ENCODE assay signal across 43 cellular contexts in the genomic region with DNA sequence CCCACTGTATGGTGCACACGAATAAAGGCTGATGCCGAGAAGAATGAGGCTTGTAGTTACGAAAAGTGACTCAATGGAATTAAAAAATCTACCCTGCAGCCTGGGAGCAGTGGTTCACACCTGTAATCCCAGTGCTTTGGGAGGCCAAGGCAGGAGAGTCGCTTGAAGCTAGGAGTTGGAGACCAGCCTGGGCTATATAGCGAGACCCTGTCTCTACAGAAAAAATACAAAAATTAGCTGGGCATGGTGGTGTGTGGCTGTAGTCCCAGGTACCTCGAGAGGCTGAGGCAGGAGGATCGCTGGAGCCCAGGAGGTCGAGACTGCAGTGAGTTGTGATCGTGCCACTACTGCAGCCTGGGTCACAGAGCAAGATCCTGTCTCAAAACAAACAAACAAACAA. TPM values are rescaled to one million over a fixed set of nuclear protein-coding genes. Genes with fewer than 3 reads are reported as not detected.
"Had no signal": no experiment of that assay in that cellular context is flagged by ENCODE, and none has a peak within 500 bp of the region (broad histone marks: within the 10 kb centered on the region; RNA-seq: fewer than 3 reads in every experiment).

No MANE protein-coding gene starts in this region.

- H3K4me3 Mint-ChIP-seq: activated naive CD4-positive, alpha-beta T cell treated with anti-CD3 and anti-CD28 coated beads for 36 hours; activated naive CD4-positive, alpha-beta T cell treated with anti-CD3 and anti-CD28 coated beads, Interleukin-2, amount 10 ng/mL, durations not matched to agents 7 days and 5 days; activated naive CD4-positive, alpha-beta T cell treated with anti-CD3 and anti-CD28 coated beads, Interleukin-2, amount 50 U/mL, for 24 hours; activated naive CD8-positive, alpha-beta T cell; activated naive CD8-positive, alpha-beta T cell treated with anti-CD3 and anti-CD28 coated beads for 36 hours; activated naive CD8-positive, alpha-beta T cell treated with anti-CD3 and anti-CD28 coated beads, Interleukin-2, amount 10 ng/mL, durations not matched to agents 7 days and 5 days; activated naive CD8-positive, alpha-beta T cell treated with anti-CD3 and anti-CD28 coated beads, Interleukin-2, amount 50 U/mL, for 24 hours; activated T-cell treated with anti-CD3 and anti-CD28 coated beads, Interleukin-2, amount 50 U/mL, for 24 hours; activated T-cell treated with anti-CD3 and anti-CD28 coated beads, Interleukin-2, amount 50 U/mL, for 4 hours; activated T-cell treated with anti-CD3 and anti-CD28 coated beads, Interleukin-2, amount 50 U/mL, for 72 hours; activated T-helper 1 cell treated with anti-CD3 and anti-CD28 coated beads, Interleukin-12 subunit alpha, Interleukin-12 subunit beta, Interleukin-2, Interleukin-4 antibody, amounts not matched to agents 30 ng/mL and 10 ng/mL and 1 ng/mL, durations not matched to agents 14 hours and 24 hours and 36 hours; activated T-helper 17 cell treated with anti-CD3 and anti-CD28 coated beads, Interleukin-2, amount 50 U/mL, for 72 hours; brain; central memory CD8-positive, alpha-beta T cell had no signal

- H3K27me3 Mint-ChIP-seq: activated naive CD4-positive, alpha-beta T cell treated with anti-CD3 and anti-CD28 coated beads, Interleukin-2, amount 10 ng/mL, durations not matched to agents 7 days and 5 days; activated naive CD4-positive, alpha-beta T cell treated with anti-CD3 and anti-CD28 coated beads, Interleukin-2, amount 50 U/mL, for 24 hours; activated naive CD8-positive, alpha-beta T cell; activated naive CD8-positive, alpha-beta T cell treated with anti-CD3 and anti-CD28 coated beads for 36 hours; activated naive CD8-positive, alpha-beta T cell treated with anti-CD3 and anti-CD28 coated beads, Interleukin-2, amount 10 ng/mL, durations not matched to agents 7 days and 5 days; activated naive CD8-positive, alpha-beta T cell treated with anti-CD3 and anti-CD28 coated beads, Interleukin-2, amount 50 U/mL, for 24 hours; activated T-helper 17 cell treated with anti-CD3 and anti-CD28 coated beads, Interleukin-2, amount 50 U/mL, for 72 hours; central memory CD8-positive, alpha-beta T cell had no signal

- H3K9me3 Mint-ChIP-seq: activated naive CD4-positive, alpha-beta T cell treated with anti-CD3 and anti-CD28 coated beads for 36 hours; activated naive CD4-positive, alpha-beta T cell treated with anti-CD3 and anti-CD28 coated beads, Interleukin-2, amount 10 ng/mL, durations not matched to agents 7 days and 5 days; activated naive CD4-positive, alpha-beta T cell treated with anti-CD3 and anti-CD28 coated beads, Interleukin-2, amount 50 U/mL, for 24 hours; activated naive CD4-positive, alpha-beta T cell treated with anti-CD3 and anti-CD28 coated beads, Interleukin-2, amount 50 U/mL, for 72 hours; activated naive CD8-positive, alpha-beta T cell treated with anti-CD3 and anti-CD28 coated beads for 36 hours; activated naive CD8-positive, alpha-beta T cell treated with anti-CD3 and anti-CD28 coated beads, Interleukin-2, amount 10 ng/mL, durations not matched to agents 7 days and 5 days; activated naive CD8-positive, alpha-beta T cell treated with anti-CD3 and anti-CD28 coated beads, Interleukin-2, amount 50 U/mL, for 24 hours; activated T-cell treated with anti-CD3 and anti-CD28 coated beads, Interleukin-2, amount 50 U/mL, for 24 hours; activated T-cell treated with anti-CD3 and anti-CD28 coated beads, Interleukin-2, amount 50 U/mL, for 4 hours; activated T-cell treated with anti-CD3 and anti-CD28 coated beads, Interleukin-2, amount 50 U/mL, for 72 hours; activated T-helper 1 cell treated with anti-CD3 and anti-CD28 coated beads, Interleukin-12 subunit alpha, Interleukin-12 subunit beta, Interleukin-2, Interleukin-4 antibody, amounts not matched to agents 30 ng/mL and 10 ng/mL and 1 ng/mL, durations not matched to agents 14 hours and 24 hours and 36 hours; activated T-helper 17 cell treated with anti-CD3 and anti-CD28 coated beads, Interleukin-2, amount 50 U/mL, for 72 hours; activated T-helper 2 cell treated with anti-CD3 and anti-CD28 coated beads, Interferon-gamma antibody, Interleukin-2, Interleukin-4, amounts not matched to agents 10 μg/mL and 5 μg/mL and 100 μg/mL, durations not matched to agents 14 hours and 24 hours and 36 hours; central memory CD8-positive, alpha-beta T cell had no signal

- H3K4me3 ChIP-seq: adrenal gland, ascending aorta, body of pancreas, breast epithelium, cardiac muscle cell had no signal

- H3K36me3 Mint-ChIP-seq: activated naive CD4-positive, alpha-beta T cell treated with anti-CD3 and anti-CD28 coated beads, Interleukin-2, amount 10 ng/mL, durations not matched to agents 7 days and 5 days; activated naive CD4-positive, alpha-beta T cell treated with anti-CD3 and anti-CD28 coated beads, Interleukin-2, amount 50 U/mL, for 24 hours; activated naive CD4-positive, alpha-beta T cell treated with anti-CD3 and anti-CD28 coated beads, Interleukin-2, amount 50 U/mL, for 72 hours; activated naive CD8-positive, alpha-beta T cell; activated naive CD8-positive, alpha-beta T cell treated with anti-CD3 and anti-CD28 coated beads for 36 hours; activated naive CD8-positive, alpha-beta T cell treated with anti-CD3 and anti-CD28 coated beads, Interleukin-2, amount 10 ng/mL, durations not matched to agents 7 days and 5 days; brain had no signal

- DNase-seq: activated effector memory CD4-positive, alpha-beta T cell treated with anti-CD3 and anti-CD28 coated beads, Interleukin-2, amount 50 U/mL, for 16 hours; activated effector memory CD4-positive, alpha-beta T cell treated with Interleukin-2 at 50 U/mL for 16 hours; activated gamma-delta T cell; activated gamma-delta T cell treated with Interleukin-2 at 50 U/mL for 16 hours; activated naive CD4-positive, alpha-beta T cell; activated naive CD4-positive, alpha-beta T cell treated with anti-CD3 and anti-CD28 coated beads for 36 hours; activated naive CD4-positive, alpha-beta T cell treated with anti-CD3 and anti-CD28 coated beads, Interleukin-2, amount 10 ng/mL, durations not matched to agents 7 days and 5 days; activated naive CD4-positive, alpha-beta T cell treated with anti-CD3 and anti-CD28 coated beads, Interleukin-2, amount 50 U/mL, for 16 hours; activated naive CD4-positive, alpha-beta T cell treated with Interleukin-2 at 50 U/mL for 16 hours; activated naive CD8-positive, alpha-beta T cell treated with anti-CD3 and anti-CD28 coated beads for 36 hours; activated naive CD8-positive, alpha-beta T cell treated with anti-CD3 and anti-CD28 coated beads, Interleukin-2, amount 10 ng/mL, durations not matched to agents 7 days and 5 days; activated naive CD8-positive, alpha-beta T cell treated with anti-CD3 and anti-CD28 coated beads, Interleukin-2, amount 50 U/mL, for 24 hours; activated T-cell treated with anti-CD3 and anti-CD28 coated beads for 4 hours; activated T-cell treated with anti-CD3 and anti-CD28 coated beads, Interleukin-2, amount 50 U/mL, for 1 hour; activated T-cell treated with anti-CD3 and anti-CD28 coated beads, Interleukin-2, amount 50 U/mL, for 24 hours; activated T-cell treated with anti-CD3 and anti-CD28 coated beads, Interleukin-2, amount 50 U/mL, for 4 hours; activated T-cell treated with anti-CD3 and anti-CD28 coated beads, Interleukin-2, amount 50 U/mL, for 48 hours; activated T-cell treated with anti-CD3 and anti-CD28 coated beads, Interleukin-2, amount 50 U/mL, for 72 hours; amniotic stem cell; amygdala; anterior cingulate cortex; brain microvascular endothelial cell; caudate nucleus; central memory CD4-positive, alpha-beta T cell; cerebellar nuclear complex had no signal

- ATAC-seq: activated naive CD4-positive, alpha-beta T cell treated with anti-CD3 and anti-CD28 coated beads, Interleukin-2, amount 50 U/mL, for 72 hours; activated naive CD8-positive, alpha-beta T cell treated with anti-CD3 and anti-CD28 coated beads, Interleukin-2, amount 50 U/mL, for 24 hours; activated T-cell treated with anti-CD3 and anti-CD28 coated beads, Interleukin-2, amount 50 U/mL, for 4 hours; activated T-cell treated with anti-CD3 and anti-CD28 coated beads, Interleukin-2, amount 50 U/mL, for 72 hours; activated T-helper 17 cell treated with anti-CD3 and anti-CD28 coated beads, Interleukin-2, amount 50 U/mL, for 72 hours; body of pancreas had no signal

- H3K27ac Mint-ChIP-seq: activated naive CD4-positive, alpha-beta T cell treated with anti-CD3 and anti-CD28 coated beads for 36 hours; activated naive CD4-positive, alpha-beta T cell treated with anti-CD3 and anti-CD28 coated beads, Interleukin-2, amount 10 ng/mL, durations not matched to agents 7 days and 5 days; activated naive CD4-positive, alpha-beta T cell treated with anti-CD3 and anti-CD28 coated beads, Interleukin-2, amount 50 U/mL, for 72 hours; activated naive CD8-positive, alpha-beta T cell; activated naive CD8-positive, alpha-beta T cell treated with anti-CD3 and anti-CD28 coated beads for 36 hours; activated naive CD8-positive, alpha-beta T cell treated with anti-CD3 and anti-CD28 coated beads, Interleukin-2, amount 10 ng/mL, durations not matched to agents 7 days and 5 days; activated naive CD8-positive, alpha-beta T cell treated with anti-CD3 and anti-CD28 coated beads, Interleukin-2, amount 50 U/mL, for 24 hours; activated T-cell treated with anti-CD3 and anti-CD28 coated beads, Interleukin-2, amount 50 U/mL, for 24 hours; activated T-cell treated with anti-CD3 and anti-CD28 coated beads, Interleukin-2, amount 50 U/mL, for 72 hours; activated T-helper 1 cell treated with anti-CD3 and anti-CD28 coated beads, Interleukin-12 subunit alpha, Interleukin-12 subunit beta, Interleukin-2, Interleukin-4 antibody, amounts not matched to agents 30 ng/mL and 10 ng/mL and 1 ng/mL, durations not matched to agents 14 hours and 24 hours and 36 hours; activated T-helper 17 cell treated with anti-CD3 and anti-CD28 coated beads, Interleukin-2, amount 50 U/mL, for 72 hours; activated T-helper 2 cell treated with anti-CD3 and anti-CD28 coated beads, Interferon-gamma antibody, Interleukin-2, Interleukin-4, amounts not matched to agents 10 μg/mL and 5 μg/mL and 100 μg/mL, durations not matched to agents 14 hours and 24 hours and 36 hours; brain had no signal

RNA-seq across cellular contexts. Expression of gene OPN1LW, which starts 11.7 kb away (rescaled TPM):
- total RNA-seq: activated naive CD4-positive, alpha-beta T cell treated with anti-CD3 and anti-CD28 coated beads for 36 hours; activated naive CD4-positive, alpha-beta T cell treated with anti-CD3 and anti-CD28 coated beads, Interleukin-2, amount 50 U/mL, for 72 hours; activated naive CD8-positive, alpha-beta T cell treated with anti-CD3 and anti-CD28 coated beads for 36 hours; activated naive CD8-positive, alpha-beta T cell treated with anti-CD3 and anti-CD28 coated beads, Interleukin-2, amount 10 ng/mL, durations not matched to agents 7 days and 5 days; activated T-cell treated with anti-CD3 and anti-CD28 coated beads, Interleukin-2, amount 50 U/mL, for 4 hours; activated T-cell treated with anti-CD3 and anti-CD28 coated beads, Interleukin-2, amount 50 U/mL, for 72 hours; activated T-helper 1 cell treated with anti-CD3 and anti-CD28 coated beads, Interleukin-12 subunit alpha, Interleukin-12 subunit beta, Interleukin-2, Interleukin-4 antibody, amounts not matched to agents 30 ng/mL and 10 ng/mL and 1 ng/mL, durations not matched to agents 14 hours and 24 hours and 36 hours; activated T-helper 17 cell treated with anti-CD3 and anti-CD28 coated beads, Interleukin-2, amount 50 U/mL, for 72 hours; activated T-helper 2 cell treated with anti-CD3 and anti-CD28 coated beads, Interferon-gamma antibody, Interleukin-2, Interleukin-4, amounts not matched to agents 10 μg/mL and 5 μg/mL and 100 μg/mL, durations not matched to agents 14 hours and 24 hours and 36 hours; adrenal gland; aorta; ascending aorta; astrocyte; body of pancreas; breast epithelium; bronchial epithelial cell; cardiac muscle cell; cerebellum; chondrocyte had no signal

RNA-seq across cellular contexts. Expression of gene OPN1MW, which starts 50.0 kb away (rescaled TPM):
- total RNA-seq: activated naive CD4-positive, alpha-beta T cell treated with anti-CD3 and anti-CD28 coated beads for 36 hours; activated naive CD4-positive, alpha-beta T cell treated with anti-CD3 and anti-CD28 coated beads, Interleukin-2, amount 50 U/mL, for 72 hours; activated naive CD8-positive, alpha-beta T cell treated with anti-CD3 and anti-CD28 coated beads for 36 hours; activated naive CD8-positive, alpha-beta T cell treated with anti-CD3 and anti-CD28 coated beads, Interleukin-2, amount 10 ng/mL, durations not matched to agents 7 days and 5 days; activated T-cell treated with anti-CD3 and anti-CD28 coated beads, Interleukin-2, amount 50 U/mL, for 4 hours; activated T-cell treated with anti-CD3 and anti-CD28 coated beads, Interleukin-2, amount 50 U/mL, for 72 hours; activated T-helper 1 cell treated with anti-CD3 and anti-CD28 coated beads, Interleukin-12 subunit alpha, Interleukin-12 subunit beta, Interleukin-2, Interleukin-4 antibody, amounts not matched to agents 30 ng/mL and 10 ng/mL and 1 ng/mL, durations not matched to agents 14 hours and 24 hours and 36 hours; activated T-helper 17 cell treated with anti-CD3 and anti-CD28 coated beads, Interleukin-2, amount 50 U/mL, for 72 hours; activated T-helper 2 cell treated with anti-CD3 and anti-CD28 coated beads, Interferon-gamma antibody, Interleukin-2, Interleukin-4, amounts not matched to agents 10 μg/mL and 5 μg/mL and 100 μg/mL, durations not matched to agents 14 hours and 24 hours and 36 hours; adrenal gland; aorta; ascending aorta; astrocyte; body of pancreas; breast epithelium; bronchial epithelial cell; cardiac muscle cell; cerebellum; chondrocyte had no signal
